In genomic region chr6:37218501-37218900, GRCh38 we compare ENCODE assay signal across 25 cellular contexts.
"Had no signal": no experiment of that assay in that cellular context is flagged by ENCODE, and none has a peak within 500 bp of the region (broad histone marks: within the 10 kb centered on the region; RNA-seq: fewer than 3 reads in every experiment).

No MANE protein-coding gene starts in this region.

- ATAC-seq: activated T-helper 17 cell treated with anti-CD3 and anti-CD28 coated beads, Interleukin-2, amount 50 U/mL, for 72 hours; psoas muscle; right lobe of liver had no signal

- H3K4me3 ChIP-seq: colonic mucosa, esophagus squamous epithelium, left ventricle myocardium inferior, neural progenitor cell, ovary, psoas muscle, right lobe of liver, suprapubic skin had no signal

- H3K27ac ChIP-seq: brain microvascular endothelial cell, colonic mucosa, esophagus squamous epithelium, left ventricle myocardium inferior, neural progenitor cell, ovary, psoas muscle, right lobe of liver, suprapubic skin, WERI-Rb-1 had no signal

- H2AFZ ChIP-seq: neural progenitor cell had no signal

- H3K27me3 Mint-ChIP-seq: activated T-helper 17 cell treated with anti-CD3 and anti-CD28 coated beads, Interleukin-2, amount 50 U/mL, for 72 hours; central memory CD8-positive, alpha-beta T cell; memory B cell; stimulated activated naive CD8-positive, alpha-beta T cell treated with anti-CD3 and anti-CD28 coated beads, Interleukin-15, Interleukin-2, amounts not matched to agents 100 ng/mL and 50 ng/mL, for 24 hours had no signal

- H3K27me3 ChIP-seq: brain microvascular endothelial cell, colonic mucosa, esophagus squamous epithelium, neural progenitor cell, ovary, right lobe of liver, suprapubic skin had no signal

- H3K27ac Mint-ChIP-seq: activated T-helper 17 cell treated with anti-CD3 and anti-CD28 coated beads, Interleukin-2, amount 50 U/mL, for 72 hours; immature natural killer cell; memory B cell; neural progenitor cell; stimulated activated naive CD8-positive, alpha-beta T cell treated with anti-CD3 and anti-CD28 coated beads, Interleukin-15, Interleukin-2, amounts not matched to agents 100 ng/mL and 50 ng/mL, for 24 hours; T-helper 1 cell treated with Interleukin-12 subunit alpha and Interleukin-12 subunit beta and Interleukin-4 antibody, amounts not matched to agents 30 μg/mL and 1 μg/mL, for 36 hours had no signal

- H3K36me3 ChIP-seq: brain microvascular endothelial cell, colonic mucosa, esophagus squamous epithelium, left ventricle myocardium inferior, neural progenitor cell, ovary, right lobe of liver, suprapubic skin, WERI-Rb-1 had no signal

- DNase-seq: activated CD4-positive, alpha-beta T cell treated with anti-CD3 and anti-CD28 coated beads for 1 hour; activated naive CD4-positive, alpha-beta T cell; anterior cingulate cortex; brain microvascular endothelial cell; colonic mucosa; effector CD4-positive, alpha-beta T cell; esophagus squamous epithelium; immature natural killer cell; kidney glomerular epithelial cell; left ventricle myocardium inferior; ovary; psoas muscle; right lobe of liver; small intestine; stimulated activated CD4-positive, alpha-beta T cell treated with anti-CD3 and anti-CD28 coated beads, Interleukin-15, amount 100 ng/mL, for 24 hours; stimulated activated CD4-positive, alpha-beta T cell treated with anti-CD3 and anti-CD28 coated beads, Interleukin-2, amount 100 ng/mL, for 48 hours; trophoblast cell; WERI-Rb-1 had no signal

- H3K4me1 Mint-ChIP-seq: activated T-helper 17 cell treated with anti-CD3 and anti-CD28 coated beads, Interleukin-2, amount 50 U/mL, for 72 hours had no signal

- H3K9me3 Mint-ChIP-seq: activated T-helper 17 cell treated with anti-CD3 and anti-CD28 coated beads, Interleukin-2, amount 50 U/mL, for 72 hours; central memory CD8-positive, alpha-beta T cell; immature natural killer cell; memory B cell; neural progenitor cell; stimulated activated naive CD8-positive, alpha-beta T cell treated with anti-CD3 and anti-CD28 coated beads, Interleukin-15, Interleukin-2, amounts not matched to agents 100 ng/mL and 50 ng/mL, for 24 hours had no signal

- H3K36me3 Mint-ChIP-seq: immature natural killer cell, memory B cell, neural progenitor cell had no signal

- H3K4me3 Mint-ChIP-seq: activated T-helper 17 cell treated with anti-CD3 and anti-CD28 coated beads, Interleukin-2, amount 50 U/mL, for 72 hours; central memory CD8-positive, alpha-beta T cell; immature natural killer cell; memory B cell; neural progenitor cell; stimulated activated naive CD8-positive, alpha-beta T cell treated with anti-CD3 and anti-CD28 coated beads, Interleukin-15, Interleukin-2, amounts not matched to agents 100 ng/mL and 50 ng/mL, for 24 hours; T-helper 1 cell treated with Interleukin-12 subunit alpha and Interleukin-12 subunit beta and Interleukin-4 antibody, amounts not matched to agents 30 μg/mL and 1 μg/mL, for 36 hours had no signal

- H3K4me1 ChIP-seq: colonic mucosa had no signal

- H3K4me2 ChIP-seq: neural progenitor cell had no signal

- H3K9me3 ChIP-seq: colonic mucosa, esophagus squamous epithelium, left ventricle myocardium inferior, ovary, psoas muscle, right lobe of liver, suprapubic skin had no signal
